In the genomic region with DNA sequence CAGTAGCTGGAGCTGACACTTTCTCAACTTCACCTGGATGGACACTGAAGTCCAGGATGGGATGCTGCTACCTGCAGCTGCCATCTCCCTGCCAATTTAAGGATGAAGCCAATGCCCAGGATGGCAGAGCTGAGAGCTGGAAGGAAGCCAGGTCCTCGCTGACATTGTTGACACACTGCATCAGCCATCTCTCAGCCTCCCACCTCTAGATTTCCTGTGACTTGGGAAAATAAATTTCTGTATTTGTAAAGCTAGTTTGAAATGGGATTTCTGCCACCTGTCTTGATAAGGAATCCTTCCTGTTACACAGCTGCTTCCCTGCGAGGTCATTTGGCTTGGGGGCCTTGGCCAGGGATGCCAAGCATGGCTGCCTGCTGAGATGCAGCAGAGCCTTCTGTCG, we compare ENCODE assay signal across 33 cellular contexts. TPM values are rescaled to one million over a fixed set of nuclear protein-coding genes. Genes with fewer than 3 reads are reported as not detected.
DNase-seq lines count a peak whose midpoint lies in the region; ATAC-seq, FAIRE-seq and TF ChIP-seq lines count a peak whose summit lies in the region.
"Had no signal": no experiment of that assay in that cellular context is flagged by ENCODE, and none has a peak within 500 bp of the region (broad histone marks: within the 10 kb centered on the region; RNA-seq: fewer than 3 reads in every experiment).

No MANE protein-coding gene starts in this region.

- H3K4me2 ChIP-seq in PC-3 (ENCODE audit: low read length) = no peak overlapping the region
- H3K4me2 ChIP-seq: A549 had no signal

- H3K9me3 ChIP-seq in PC-3 (ENCODE audit: low read length) = no peaks in the 10 kb centered on the region
- no peaks in the 10 kb centered on the region for H3K9me3 ChIP-seq in HAP-1
- H3K9me3 ChIP-seq: A549, adrenal gland, gastrocnemius medialis, MG63, psoas muscle, SJCRH30, tibial artery, vagina had no signal

- POLR2A ChIA-PET in PC-3 (lab: Charles Lee; ENCODE audit: unreplicated experiment) = no interaction called here

- H3K79me2 ChIP-seq in PC-3 (ENCODE audit: low read length) = no peaks in the 10 kb centered on the region

- no peaks in the 10 kb centered on the region for H4K20me1 ChIP-seq in PC-3 (ENCODE audit: low read length)

- FAIRE-seq in D721Med (lab: Jason Lieb, UNC) = no peak
- FAIRE-seq: A549, endometrium had no signal

- CTCF ChIA-PET in PC-3 (lab: Charles Lee) = interaction anchor here (0.5 kb wide), 1 partner anchor 116 kb away, joined by 3 read pairs; no protein-coding TSS in a partner anchor

- H3K4me3 ChIP-seq in PC-3 (ENCODE audit: low read length) (no peak overlapping the region), HAP-1 (no peak overlapping the region)
- H3K4me3 ChIP-seq: A549, adrenal gland, dorsolateral prefrontal cortex, gastrocnemius medialis, MG63, psoas muscle, SJCRH30, tibial artery, vagina had no signal

- intact Hi-C loops in PC-3 (cut with micrococcal nuclease) = no loop called here

- H3F3A ChIP-seq in PC-3 (ENCODE audit: low read length, unreplicated experiment) = no peaks in the 10 kb centered on the region

- no peaks in the 10 kb centered on the region for H3K36me3 ChIP-seq in PC-3 (ENCODE audit: low read depth, low read length)
- no peaks in the 10 kb centered on the region for H3K36me3 ChIP-seq in HAP-1 (replicated peaks)
- H3K36me3 ChIP-seq: adrenal gland, gastrocnemius medialis, MG63, SJCRH30 had no signal

- no TSS peak for BruUV-seq in PC-3 (replicated peaks; lab: Mats Ljungman, UMichigan)

- no peak overlapping the region for H3K9ac ChIP-seq in PC-3 (ENCODE audit: low read length)

- in situ Hi-C loops in HAP-1 (cut with MboI; ENCODE audit: low sequenced_read_pairs) = no loop called here

- DNase-seq in COLO668 (lab: John Stamatoyannopoulos, UW; ENCODE audit: unreplicated experiment) (peak; percentile 77), DMS79 treated with DMSO at 0.1 percent for 48 hours (lab: John Stamatoyannopoulos, UW) (peak; percentile 29), NCI-H2196 (lab: John Stamatoyannopoulos, UW; ENCODE audit: unreplicated experiment) (peak; percentile 63), PC-3 (peak; percentile 42), middle frontal gyrus (ENCODE audit: extremely low spot score, low spot score) (no peak), HAP-1 (ENCODE audit: low spot score in 2 of 2) (no peak), D721Med (ENCODE audit: insufficient read length, low spot score) (no peak), NCI-H1048 (lab: John Stamatoyannopoulos, UW) (no peak)
- DNase-seq: activated CD4-positive, alpha-beta T cell treated with anti-CD3 and anti-CD28 coated beads for 36 hours; activated CD8-positive, alpha-beta memory T cell treated with anti-CD3 and anti-CD28 coated beads, Interleukin-2, amount 50 U/mL, for 48 hours; activated CD8-positive, alpha-beta T cell treated with anti-CD3 and anti-CD28 coated beads for 36 hours; activated naive CD4-positive, alpha-beta T cell treated with anti-CD3 and anti-CD28 coated beads for 36 hours; adrenal gland; cerebellar nuclear complex; gastrocnemius medialis; GDM1; H9; KG1; kidney glomerular epithelial cell; MG63; naive B cell; NCI-H187; NCI-H446 treated with DMSO at 0.1 percent for 48 hours; psoas muscle; stimulated activated CD4-positive, alpha-beta T cell treated with anti-CD3 and anti-CD28 coated beads, Interleukin-4, amount 100 ng/mL, for 1 hour; SW 1271; tibial artery had no signal

- H2AFZ ChIP-seq in PC-3 (ENCODE audit: low read length) = no peak overlapping the region

- H3K27ac ChIP-seq in PC-3 (ENCODE audit: low read length) = no peak overlapping the region
- H3K27ac ChIP-seq: adrenal gland, dorsolateral prefrontal cortex, gastrocnemius medialis, HL-60, psoas muscle, SJCRH30, tibial artery, vagina had no signal

- no peak for TF ChIP-seq CTCF in PC-3 (conservative IDR thresholded peaks at IDR 0.05; ENCODE audit: low read depth, low read length)
- no peak for TF ChIP-seq CTCF in D721Med (IDR thresholded peaks at IDR 0.05; ENCODE audit: insufficient read depth, missing control alignments)

- H3K4me1 ChIP-seq in PC-3 (ENCODE audit: insufficient read depth, low read length) (peaks cover 6% of the 10 kb centered on the region), HAP-1 (no peaks in the 10 kb centered on the region)
- H3K4me1 ChIP-seq: psoas muscle, SJCRH30, tibial artery, vagina had no signal

- no peaks in the 10 kb centered on the region for H3K9me2 ChIP-seq in PC-3 (replicated peaks; ENCODE audit: low read length)

- peak; percentile 55 for ATAC-seq in PC-3
- ATAC-seq: A549; activated CD4-positive, alpha-beta T cell treated with anti-CD3 and anti-CD28 coated beads for 36 hours; activated CD8-positive, alpha-beta T cell treated with anti-CD3 and anti-CD28 coated beads for 36 hours; gastrocnemius medialis; psoas muscle had no signal

- no peaks in the 10 kb centered on the region for H3K27me3 ChIP-seq in PC-3 (ENCODE audit: low read length)
- no peaks in the 10 kb centered on the region for H3K27me3 ChIP-seq in HAP-1 (ENCODE audit: low read depth)
- H3K27me3 ChIP-seq: adrenal gland, dorsolateral prefrontal cortex, gastrocnemius medialis, MG63, SJCRH30, tibial artery, vagina had no signal

RNA-seq across cellular contexts. Expression of a gene that starts 43.5 kb away (rescaled TPM):
- total RNA-seq in PC-3 (2014; rRNA removed) = 15.8 and 24.0 TPM in 2 replicates

Comparison
In these comparisons a context has a peak if more than half of its experiments do, and no peak if none do; other contexts are left out.
1. DNase-seq: peak in COLO668 (single experiment), DMS79 treated with DMSO at 0.1 percent for 48 hours (single experiment), NCI-H2196 (single experiment) and PC-3 (single experiment); none in middle frontal gyrus (single experiment), HAP-1 (0 of 2), D721Med (single experiment) and NCI-H1048 (single experiment).